Comparison of ENCODE assay signal across 11 cellular contexts in the genomic region with DNA sequence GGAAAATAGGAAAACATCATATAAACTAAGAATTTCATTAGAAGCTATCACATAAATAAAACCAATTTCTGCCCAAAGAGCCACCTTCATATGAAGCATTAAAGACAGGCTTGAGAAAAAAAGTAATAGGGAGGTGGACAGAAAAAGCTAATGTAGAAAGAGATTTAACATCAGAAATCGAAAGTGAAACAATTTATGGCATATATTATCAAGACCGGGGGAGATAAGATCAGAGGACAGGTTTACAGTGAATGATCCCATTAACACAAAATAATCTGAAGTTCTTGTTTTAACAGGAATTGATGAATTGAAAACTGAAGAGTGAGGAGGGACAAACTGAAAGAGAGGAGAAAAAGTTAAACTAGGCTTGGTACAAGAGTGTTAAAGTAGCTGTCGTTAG.
DNase-seq lines count a peak whose midpoint lies in the region; ATAC-seq, FAIRE-seq and TF ChIP-seq lines count a peak whose summit lies in the region.
"Had no signal": no experiment of that assay in that cellular context is flagged by ENCODE, and none has a peak within 500 bp of the region (broad histone marks: within the 10 kb centered on the region; RNA-seq: fewer than 3 reads in every experiment).

No MANE protein-coding gene starts in this region.

- H3K27me3 ChIP-seq in OCI-LY3 (ENCODE audit: low read depth, low read length) (no peaks in the 10 kb centered on the region), pancreas (no peaks in the 10 kb centered on the region)
- H3K27me3 ChIP-seq: brain microvascular endothelial cell had no signal

- no peak overlapping the region for H3K27ac ChIP-seq in OCI-LY3 (ENCODE audit: low read length)
- H3K27ac ChIP-seq in pancreas = no peak overlapping the region
- H3K27ac ChIP-seq: brain microvascular endothelial cell had no signal

- DNase-seq in GM13976 (ENCODE audit: low spot score) (peak; percentile 7), fibroblast of villous mesenchyme (ENCODE audit: low read depth) (no peak), pancreas (no peak), head of caudate nucleus (no peak), dermis blood vessel endothelial cell (no peak), nephron progenitor cell (no peak)
- DNase-seq: brain microvascular endothelial cell; DMS153; stimulated activated CD8-positive, alpha-beta memory T cell treated with anti-CD3 and anti-CD28 coated beads, Interleukin-4, amount 100 ng/mL, for 48 hours had no signal

- intact Hi-C loops in pancreas (cut with DNase I) (no loop called here), head of caudate nucleus (cut with DNase I) (no loop called here)

- H3K4me2 ChIP-seq in OCI-LY3 (ENCODE audit: low read length) = peak overlapping the region; percentile 40

- H3K27me3 Mint-ChIP-seq in nephron progenitor cell (ENCODE audit: low read depth, poor library complexity) = peaks cover 3% of the 10 kb centered on the region

- H3K4me1 Mint-ChIP-seq in nephron progenitor cell = peaks cover 30% of the 10 kb centered on the region

- no peak overlapping the region for H3K4me3 Mint-ChIP-seq in nephron progenitor cell

- H3K79me2 ChIP-seq in OCI-LY3 (ENCODE audit: low read length) = no peaks in the 10 kb centered on the region

- FAIRE-seq in A204.1 (lab: Jason Lieb, UNC) (peak; percentile 66), pancreas (lab: Jason Lieb, UNC) (no peak)

- 44 to 48% methylated on average over 3 of the region's 3 CpGs for WGBS in pancreas, 2 donors

- H3K4me1 ChIP-seq in OCI-LY3 (ENCODE audit: low read length) (peaks cover 33% of the 10 kb centered on the region), pancreas (no peaks in the 10 kb centered on the region)

- in situ Hi-C loops in GM13976 (cut with MboI; ENCODE audit: low sequenced_read_pairs, unreplicated experiment) = no loop called here

- H3K36me3 ChIP-seq in OCI-LY3 (replicated peaks; ENCODE audit: low read depth, low read length) = no peaks in the 10 kb centered on the region
- no peaks in the 10 kb centered on the region for H3K36me3 ChIP-seq in pancreas
- H3K36me3 ChIP-seq: brain microvascular endothelial cell had no signal

- ATAC-seq in pancreas = no peak

- H3K9me3 ChIP-seq in OCI-LY3 (ENCODE audit: insufficient read depth, low read length) = no peaks in the 10 kb centered on the region
- H3K9me3 ChIP-seq in pancreas = no peaks in the 10 kb centered on the region

- H3K9me3 Mint-ChIP-seq in nephron progenitor cell = no peaks in the 10 kb centered on the region

- H2AFZ ChIP-seq in OCI-LY3 (ENCODE audit: low read depth, low read length) = peak overlapping the region; percentile 30

- no peaks in the 10 kb centered on the region for H4K20me1 ChIP-seq in OCI-LY3 (ENCODE audit: insufficient read depth, low read length)

- no peak overlapping the region for H3K9ac ChIP-seq in OCI-LY3 (ENCODE audit: low read length)

- H3K36me3 Mint-ChIP-seq in nephron progenitor cell (ENCODE audit: low read depth) = no peaks in the 10 kb centered on the region

- H3K4me3 ChIP-seq in OCI-LY3 (ENCODE audit: low read length) (peak overlapping the region; percentile 50), fibroblast of villous mesenchyme (ENCODE audit: low read depth, low read length) (peak overlapping the region; percentile 7), pancreas (peak overlapping the region in 1 of 4 donors; percentile 19)

- TF ChIP-seq CTCF in GM13976 (IDR thresholded peaks at IDR 0.05; ENCODE audit: borderline replicate concordance, control extremely low read depth, extremely low read depth, insufficient read depth, missing control alignments) = no peak
- TF ChIP-seq CTCF in OCI-LY3 (IDR thresholded peaks at IDR 0.05; ENCODE audit: low read depth, low read length) = no peak
- no peak for TF ChIP-seq CTCF in fibroblast of villous mesenchyme (IDR thresholded peaks at IDR 0.05; ENCODE audit: insufficient read depth, low read depth, low read length)
- no peak for TF ChIP-seq CTCF in pancreas (IDR thresholded peaks at IDR 0.05)
- no peak for TF ChIP-seq CTCF in nephron progenitor cell (IDR thresholded peaks at IDR 0.05)

- no peak overlapping the region for H3K27ac Mint-ChIP-seq in nephron progenitor cell
